In genomic region chr1:60835649-60836048, GRCh38 we compare ENCODE assay signal across 15 cellular contexts.
"Had no signal": no experiment of that assay in that cellular context is flagged by ENCODE, and none has a peak within 500 bp of the region (broad histone marks: within the 10 kb centered on the region; RNA-seq: fewer than 3 reads in every experiment).

No MANE protein-coding gene starts in this region.

- H3K27me3 ChIP-seq: thyroid gland had no signal

- H3K9me3 Mint-ChIP-seq: activated CD4-positive, alpha-beta memory T cell treated with anti-CD3 and anti-CD28 coated beads for 36 hours; activated naive CD8-positive, alpha-beta T cell treated with anti-CD3 and anti-CD28 coated beads for 36 hours; activated T-cell treated with anti-CD3 and anti-CD28 coated beads, Interleukin-2, amount 50 U/mL, for 4 hours; natural killer cell; stimulated activated effector memory CD8-positive, alpha-beta T cell treated with anti-CD3 and anti-CD28 coated beads, Interleukin-12 subunit alpha, Interleukin-12 subunit beta, amount 100 ng/mL, for 72 hours had no signal

- H3K27ac ChIP-seq: thyroid gland, VCaP had no signal

- DNase-seq: activated CD4-positive, alpha-beta memory T cell treated with anti-CD3 and anti-CD28 coated beads for 36 hours; activated gamma-delta T cell treated with Interleukin-2 at 50 U/mL for 16 hours; activated naive CD8-positive, alpha-beta T cell treated with anti-CD3 and anti-CD28 coated beads for 36 hours; activated T-cell treated with anti-CD3 and anti-CD28 coated beads, Interleukin-2, amount 50 U/mL, for 4 hours; kidney glomerular epithelial cell; natural killer cell; occipital lobe; right cardiac atrium; small intestine; T-helper 9 cell; thyroid gland had no signal

- H3K27me3 Mint-ChIP-seq: progenitor cell of endocrine pancreas had no signal

- H3K27ac Mint-ChIP-seq: activated CD4-positive, alpha-beta memory T cell treated with anti-CD3 and anti-CD28 coated beads for 36 hours; activated naive CD8-positive, alpha-beta T cell treated with anti-CD3 and anti-CD28 coated beads for 36 hours; natural killer cell; progenitor cell of endocrine pancreas; stimulated activated effector memory CD8-positive, alpha-beta T cell treated with anti-CD3 and anti-CD28 coated beads, Interleukin-12 subunit alpha, Interleukin-12 subunit beta, amount 100 ng/mL, for 72 hours had no signal

- H3K9me3 ChIP-seq: thyroid gland had no signal

- H3K4me3 Mint-ChIP-seq: activated CD4-positive, alpha-beta memory T cell treated with anti-CD3 and anti-CD28 coated beads for 36 hours; activated naive CD8-positive, alpha-beta T cell treated with anti-CD3 and anti-CD28 coated beads for 36 hours; activated T-cell treated with anti-CD3 and anti-CD28 coated beads, Interleukin-2, amount 50 U/mL, for 4 hours; natural killer cell; stimulated activated effector memory CD8-positive, alpha-beta T cell treated with anti-CD3 and anti-CD28 coated beads, Interleukin-12 subunit alpha, Interleukin-12 subunit beta, amount 100 ng/mL, for 72 hours had no signal

- ATAC-seq: activated T-cell treated with anti-CD3 and anti-CD28 coated beads, Interleukin-2, amount 50 U/mL, for 4 hours; natural killer cell; right cardiac atrium; stimulated activated effector memory CD8-positive, alpha-beta T cell treated with anti-CD3 and anti-CD28 coated beads, Interleukin-12 subunit alpha, Interleukin-12 subunit beta, amount 100 ng/mL, for 72 hours had no signal

- H3K4me3 ChIP-seq: lung, thyroid gland had no signal

- H3K36me3 ChIP-seq: thyroid gland had no signal

- H3K36me3 Mint-ChIP-seq: activated CD4-positive, alpha-beta memory T cell treated with anti-CD3 and anti-CD28 coated beads for 36 hours; activated naive CD8-positive, alpha-beta T cell treated with anti-CD3 and anti-CD28 coated beads for 36 hours; natural killer cell; stimulated activated effector memory CD8-positive, alpha-beta T cell treated with anti-CD3 and anti-CD28 coated beads, Interleukin-12 subunit alpha, Interleukin-12 subunit beta, amount 100 ng/mL, for 72 hours had no signal

- H3K4me1 ChIP-seq: thyroid gland had no signal
